In genomic region chr7:122072924-122073599, GRCh38 we compare ENCODE assay signal across 25 cellular contexts.
DNase-seq lines count a peak whose midpoint lies in the region; ATAC-seq, FAIRE-seq and TF ChIP-seq lines count a peak whose summit lies in the region.
"Had no signal": no experiment of that assay in that cellular context is flagged by ENCODE, and none has a peak within 500 bp of the region (broad histone marks: within the 10 kb centered on the region; RNA-seq: fewer than 3 reads in every experiment).

No MANE protein-coding gene starts in this region.

- H3K36me3 Mint-ChIP-seq in GM23338 (ENCODE audit: low read depth): peaks cover 47% of the 10 kb centered on the region
- H3K36me3 Mint-ChIP-seq in WTC11: peaks cover 37% of the 10 kb centered on the region

- peak; percentile 57 to 68 for TF ChIP-seq POLR2A in H1 (IDR thresholded peaks at IDR 0.05; ENCODE audit: control extremely low read depth in 1 of 2, low read depth in 2 of 2, low read length in 2 of 2)

- H3K27ac Mint-ChIP-seq in GM23338 (no peak overlapping the region), WTC11 (peak overlapping the region; percentile 11; the same call in 1 of the 2 replicates)
- H3K27ac Mint-ChIP-seq: B cell; CD4-positive, alpha-beta memory T cell; CD4-positive, CD25-positive, alpha-beta regulatory T cell; CD8-positive, alpha-beta memory T cell had no signal

- H3K4me3 ChIP-seq in GM23338 (no peak overlapping the region), H1 (ENCODE audit: extremely low read depth in 1 of 4, insufficient read depth in 2 of 4, low read depth in 3 of 4, low read length in 4 of 4) (no peak overlapping the region)
- H3K4me3 ChIP-seq: A549; BLaER1 treated with 17β-estradiol and CSF1 and Interleukin-3, amounts not matched to agents 10 nM and 100 nM; GM12878 had no signal

- no peak overlapping the region for H3K4ac ChIP-seq in H1 (replicated peaks; ENCODE audit: insufficient read length, low read depth, low read length)

- no peak overlapping the region for H2BK5ac ChIP-seq in H1 (ENCODE audit: low read depth, low read length)

- H3K27me3 Mint-ChIP-seq in GM23338 (ENCODE audit: insufficient read depth, low read depth, poor library complexity) (peaks cover 22% of the 10 kb centered on the region), WTC11 (ENCODE audit: low read depth) (no peaks in the 10 kb centered on the region)
- H3K27me3 Mint-ChIP-seq: B cell; CD4-positive, alpha-beta memory T cell; CD4-positive, CD25-positive, alpha-beta regulatory T cell had no signal

- no peak overlapping the region for H3K9ac ChIP-seq in H1 (replicated peaks in 1 of 4; ENCODE audit: extremely low read depth in 1 of 4, low read depth in 3 of 4, low read length in 3 of 4)
- H3K9ac ChIP-seq: BLaER1 treated with 17β-estradiol and CSF1 and Interleukin-3, amounts not matched to agents 10 nM and 100 nM had no signal

- no peak overlapping the region for H2BK12ac ChIP-seq in H1 (ENCODE audit: low read depth, low read length)

- H3K27ac ChIP-seq in GM23338 (ENCODE audit: low read depth) (no peak overlapping the region), H1 (ENCODE audit: low read depth, low read length) (no peak overlapping the region)
- H3K27ac ChIP-seq: 22Rv1; A549; BLaER1 treated with 17β-estradiol and CSF1 and Interleukin-3, amounts not matched to agents 10 nM and 100 nM; C4-2B had no signal

- no peak overlapping the region for H4K91ac ChIP-seq in H1 (replicated peaks; ENCODE audit: insufficient read length, low read length)

- peak; percentile 2 for ATAC-seq in GM23338
- ATAC-seq in WTC11: no peak
- ATAC-seq: A549, GM12878 had no signal

- no peak overlapping the region for H3K18ac ChIP-seq in H1 (ENCODE audit: extremely low read depth, low read length)

- TF ChIP-seq EP300 in H1 (IDR thresholded peaks at IDR 0.05; ENCODE audit: borderline replicate concordance in 1 of 2, low read depth in 2 of 2, low read length in 2 of 2): no peak

- H2AFZ ChIP-seq in GM23338 (no peak overlapping the region), H1 (ENCODE audit: low read length) (no peak overlapping the region)

- H4K20me1 ChIP-seq in GM23338 (replicated peaks; ENCODE audit: insufficient read depth): peaks cover 9% of the 10 kb centered on the region; the same call in 1 of the 2 replicates
- peaks cover 0 to 3% of the 10 kb centered on the region in 2 experiments for H4K20me1 ChIP-seq in H1 (replicated peaks in 1 of 2; ENCODE audit: control insufficient read depth in 1 of 2, insufficient read depth in 2 of 2, low read length in 2 of 2)
- H4K20me1 ChIP-seq: BLaER1 treated with 17β-estradiol and CSF1 and Interleukin-3, amounts not matched to agents 10 nM and 100 nM had no signal

- no peak overlapping the region for H3K23ac ChIP-seq in H1 (ENCODE audit: insufficient read length)

- H2AK5ac ChIP-seq in H1 (ENCODE audit: low read depth, low read length): no peak overlapping the region

- 84% methylated on average over 6 of the region's 6 CpGs; no CpG with 5 or more reads in 1 of the 2 experiments for WGBS in H1 (ENCODE audit: extremely low coverage in 1 of 2, insufficient coverage in 1 of 2, insufficient read length in 1 of 2, insufficient replicate concordance in 2 of 2, low coverage in 1 of 2, low lambda C conversion rate in 2 of 2, missing lambda C conversion rate in 1 of 2), 2 experiments

- H4K5ac ChIP-seq in H1 (ENCODE audit: insufficient read length, low read depth, low read length): no peak overlapping the region

- CTCF ChIA-PET in WTC11 (lab: Charles Lee) (no interaction called here), H1 (lab: Charles Lee; ENCODE audit: partially characterized antibody) (no interaction called here)

- H2BK15ac ChIP-seq in H1 (ENCODE audit: low read length): no peak overlapping the region

- H3K9me3 ChIP-seq in H1 (ENCODE audit: insufficient read depth in 2 of 2, low read depth in 1 of 2, low read length in 1 of 2): no peaks in the 10 kb centered on the region
- H3K9me3 ChIP-seq: A549 had no signal

- POLR2A ChIA-PET in WTC11 (lab: Charles Lee): no interaction called here
- POLR2A ChIA-PET in H1 (lab: Charles Lee; ENCODE audit: partially characterized antibody): interaction anchor here (0.6 to 1.5 kb wide), 7 partner anchors 8 to 148 kb away, joined by 3 to 7 read pairs (median 4); no protein-coding TSS in a partner anchor

- H3K27me3 ChIP-seq in GM23338 (ENCODE audit: insufficient read depth) (no peaks in the 10 kb centered on the region), H1 (replicated peaks in 1 of 4; ENCODE audit: control insufficient read depth in 3 of 4, extremely low read depth in 1 of 4, insufficient read depth in 3 of 4, low read length in 3 of 4) (no peaks in the 10 kb centered on the region)
- H3K27me3 ChIP-seq: BLaER1 treated with 17β-estradiol and CSF1 and Interleukin-3, amounts not matched to agents 10 nM and 100 nM had no signal

- H3F3A ChIP-seq in GM23338 (replicated peaks; ENCODE audit: low read depth): peaks cover 22% of the 10 kb centered on the region; the same call in 1 of the 2 replicates

- H3K4me2 ChIP-seq in GM23338 (no peak overlapping the region), H1 (ENCODE audit: insufficient read depth in 1 of 2, low read depth in 2 of 2, low read length in 2 of 2) (no peak overlapping the region)
- H3K4me2 ChIP-seq: A549; BLaER1 treated with 17β-estradiol and CSF1 and Interleukin-3, amounts not matched to agents 10 nM and 100 nM had no signal

- no peaks in the 10 kb centered on the region for H3K9me2 ChIP-seq in GM23338 (ENCODE audit: insufficient read depth)

- peak; percentile 45 for FAIRE-seq in H1 (lab: Jason Lieb, UNC)
- FAIRE-seq: A549, GM12878, GM12892, GM18507 had no signal

- TF ChIP-seq CTCF in GM23338 (conservative IDR thresholded peaks at IDR 0.05; ENCODE audit: low read depth in 2 of 2) (no peak), WTC11 (IDR thresholded peaks at IDR 0.05) (no peak), H1 (IDR thresholded peaks at IDR 0.05; ENCODE audit: control extremely low read depth in 1 of 3, insufficient read depth in 1 of 3, low read depth in 1 of 3, low read length in 3 of 3) (no peak)

- H3K4me1 Mint-ChIP-seq in GM23338: peaks cover 25% of the 10 kb centered on the region
- peaks cover 19% of the 10 kb centered on the region for H3K4me1 Mint-ChIP-seq in WTC11
- H3K4me1 Mint-ChIP-seq: B cell; CD4-positive, alpha-beta memory T cell; CD4-positive, CD25-positive, alpha-beta regulatory T cell; CD8-positive, alpha-beta memory T cell had no signal

- H3K4me3 Mint-ChIP-seq in GM23338 (no peak overlapping the region), WTC11 (no peak overlapping the region)
- H3K4me3 Mint-ChIP-seq: B cell; CD4-positive, alpha-beta memory T cell; CD4-positive, CD25-positive, alpha-beta regulatory T cell; CD8-positive, alpha-beta memory T cell had no signal

- DNase-seq in GM23338 (ENCODE audit: low spot score) (no peak), WTC11 (ENCODE audit: low spot score) (no peak), H1 (ENCODE audit: low read depth in 1 of 2, low spot score in 2 of 2) (no peak), GOT3 (lab: John Stamatoyannopoulos, UW) (no peak)
- no peak for DNase-seq in activated effector memory CD4-positive, alpha-beta T cell treated with anti-CD3 and anti-CD28 coated beads, Interleukin-2, amount 50 U/mL, for 16 hours
- DNase-seq: AML-193; CD4-positive, alpha-beta memory T cell; CD4-positive, CD25-positive, alpha-beta regulatory T cell; CD8-positive, alpha-beta memory T cell; COR-L47; DMS 273 treated with DMSO at 0.1 percent for 48 hours; DMS153; DMS53; DMS79; DND-41; EL; GDM1 had no signal

- H3K79me2 ChIP-seq in GM23338 (replicated peaks; ENCODE audit: insufficient read depth) (no peaks in the 10 kb centered on the region), H1 (ENCODE audit: control insufficient read depth in 1 of 2, insufficient read depth in 2 of 2, low read length in 2 of 2) (no peaks in the 10 kb centered on the region)

- H3K14ac ChIP-seq in H1 (ENCODE audit: insufficient read length): no peak overlapping the region

- no peak for TF ChIP-seq RAD21 in H1 (IDR thresholded peaks at IDR 0.05 in 1 of 2, conservative IDR thresholded peaks at IDR 0.05 in 1 of 2; ENCODE audit: low read depth in 2 of 2, low read length in 2 of 2)

- no peak overlapping the region for H4K8ac ChIP-seq in H1 (ENCODE audit: extremely low read depth, insufficient read depth, low read length)

- H3K9me3 Mint-ChIP-seq in GM23338 (peaks cover 3% of the 10 kb centered on the region; the same call in 1 of the 3 replicates), WTC11 (0 out of 2 replicates have a peak, but pooled peaks cover 7% of the 10 kb centered on the region)

- no peak overlapping the region for H2BK120ac ChIP-seq in H1 (replicated peaks; ENCODE audit: low read depth, low read length)

- H3K4me1 ChIP-seq in GM23338 (ENCODE audit: insufficient read depth): peaks cover 20% of the 10 kb centered on the region
- peaks cover 0 to 5% (median under 1%) of the 10 kb centered on the region in 4 experiments; a peak in 2 of 7 replicates for H3K4me1 ChIP-seq in H1 (replicated peaks in 1 of 4; ENCODE audit: control insufficient read depth in 3 of 4, insufficient read depth in 4 of 4, low read length in 3 of 4)
- H3K4me1 ChIP-seq: A549 had no signal

- no peak overlapping the region for H3K56ac ChIP-seq in H1 (replicated peaks; ENCODE audit: insufficient read length, low read depth, low read length)

- no peak overlapping the region for H2BK20ac ChIP-seq in H1 (ENCODE audit: low read length)

- no peaks in the 10 kb centered on the region for H3K23me2 ChIP-seq in H1 (ENCODE audit: low read depth, low read length)

- H3K79me1 ChIP-seq in H1 (ENCODE audit: low read depth, low read length): no peaks in the 10 kb centered on the region

- H3K36me3 ChIP-seq in GM23338 (ENCODE audit: insufficient read depth) (peaks cover 32% of the 10 kb centered on the region; the same call in 1 of the 2 replicates), H1 (ENCODE audit: control insufficient read depth in 2 of 4, insufficient read depth in 4 of 4, low read length in 3 of 4) (peaks cover 7 to 43% (median 25%) of the 10 kb centered on the region in 4 experiments; a peak in 7 of 8 replicates)

TF ChIP-seq in GM23338, 12 proteins besides CTCF, POLR2A, EP300 and RAD21:
- TF ChIP-seq NANOG (IDR thresholded peaks at IDR 0.05; ENCODE audit: borderline replicate concordance) (no peak), POLR2AphosphoS5 (IDR thresholded peaks at IDR 0.05; ENCODE audit: low read depth) (peak; percentile 4; the same call in 1 of the 2 replicates)

TF ChIP-seq in H1, 55 proteins besides CTCF, POLR2A, EP300 and RAD21 (continues in another document):
- TF ChIP-seq USF2 (IDR thresholded peaks at IDR 0.05; ENCODE audit: low read length): no peak
- TF ChIP-seq SP1 (IDR thresholded peaks at IDR 0.05; ENCODE audit: low read depth, low read length): no peak
- TF ChIP-seq POLR2AphosphoS5 (IDR thresholded peaks at IDR 0.05; ENCODE audit: low read depth, low read length): peak; percentile 68
- TF ChIP-seq SIRT6 (IDR thresholded peaks at IDR 0.05; ENCODE audit: low read length): no peak
- no peak for TF ChIP-seq SP4 (IDR thresholded peaks at IDR 0.05; ENCODE audit: low read length)
